In genomic region chr2:79393806-79394484, GRCh38 we compare ENCODE assay signal across 1 cellular context.
TF ChIP-seq lines count a peak whose summit lies in the region.

No MANE protein-coding gene starts in this region.

TF ChIP-seq in HepG2, 621 proteins besides CTCF, POLR2A, EP300 and RAD21 (continued from another document and continues in another):
- no peak for TF ChIP-seq ZNF639 (CRISPR knock-in tag; conservative IDR thresholded peaks at IDR 0.05)
- TF ChIP-seq SP1 (IDR thresholded peaks at IDR 0.05), result no peak
- no peak for TF ChIP-seq SP1 (CRISPR knock-in tag; IDR thresholded peaks at IDR 0.05)
- TF ChIP-seq CHD2 (IDR thresholded peaks at IDR 0.05; ENCODE audit: low read depth, low read length), result no peak
- TF ChIP-seq ZBTB7B (CRISPR knock-in tag; IDR thresholded peaks at IDR 0.05), result no peak
- TF ChIP-seq HNRNPH1 (optimal IDR thresholded peaks at IDR 0.05; ENCODE audit: low read depth, low read length), result no peak
- peak in 1 of 2 experiments; percentile 23; a peak in 1 of 4 replicates for TF ChIP-seq REST (IDR thresholded peaks at IDR 0.05; ENCODE audit: borderline replicate concordance in 1 of 2, low read depth in 1 of 2, low read length in 2 of 2)
- TF ChIP-seq NKX3-1 (CRISPR knock-in tag; IDR thresholded peaks at IDR 0.05), result no peak
- no peak for TF ChIP-seq ZNF580 (CRISPR knock-in tag; IDR thresholded peaks at IDR 0.05; ENCODE audit: borderline replicate concordance, low read depth)
- TF ChIP-seq IKZF1 (IDR thresholded peaks at IDR 0.05), result no peak
- no peak for TF ChIP-seq KMT2A (CRISPR knock-in tag; IDR thresholded peaks at IDR 0.05)
- no peak for TF ChIP-seq ZNF564 (CRISPR knock-in tag; IDR thresholded peaks at IDR 0.05)
- no peak; the same call in 1 of the 2 replicates for TF ChIP-seq ZNF574 (CRISPR knock-in tag; IDR thresholded peaks at IDR 0.05)
- TF ChIP-seq ZNF350 (CRISPR knock-in tag; IDR thresholded peaks at IDR 0.05; ENCODE audit: borderline replicate concordance, low read depth), result no peak
- TF ChIP-seq HOXA7 (CRISPR knock-in tag; IDR thresholded peaks at IDR 0.05), result no peak
- TF ChIP-seq HDAC2 (CRISPR knock-in tag; IDR thresholded peaks at IDR 0.05), result peak; percentile 42; the same call in 1 of the 2 replicates
- TF ChIP-seq TEAD3 (CRISPR knock-in tag; optimal IDR thresholded peaks at IDR 0.05; ENCODE audit: borderline replicate concordance), result peak; percentile 78
- no peak for TF ChIP-seq ZNF276 (CRISPR knock-in tag; IDR thresholded peaks at IDR 0.05; ENCODE audit: low read depth)
- no peak for TF ChIP-seq ZSCAN31 (CRISPR knock-in tag; IDR thresholded peaks at IDR 0.05; ENCODE audit: low read depth)
- no peak for TF ChIP-seq ZNF383 (CRISPR knock-in tag; IDR thresholded peaks at IDR 0.05; ENCODE audit: borderline replicate concordance)
- TF ChIP-seq ZNF75D (CRISPR knock-in tag; IDR thresholded peaks at IDR 0.05; ENCODE audit: borderline replicate concordance), result no peak
- no peak for TF ChIP-seq SYNCRIP (IDR thresholded peaks at IDR 0.05; ENCODE audit: insufficient read depth, low read depth, low read length)
- TF ChIP-seq BATF2 (CRISPR knock-in tag; IDR thresholded peaks at IDR 0.05), result no peak
- TF ChIP-seq PHF20 (CRISPR knock-in tag; IDR thresholded peaks at IDR 0.05), result no peak
- no peak for TF ChIP-seq ZNF768 (CRISPR knock-in tag; IDR thresholded peaks at IDR 0.05)
- no peak for TF ChIP-seq ETS1 (CRISPR knock-in tag; IDR thresholded peaks at IDR 0.05)
- TF ChIP-seq ARID4A (CRISPR knock-in tag; IDR thresholded peaks at IDR 0.05; ENCODE audit: borderline replicate concordance), result no peak
- peak; percentile 70 for TF ChIP-seq ZNF614 (CRISPR knock-in tag; IDR thresholded peaks at IDR 0.05; ENCODE audit: borderline replicate concordance)
- no peak for TF ChIP-seq ZBTB44 (CRISPR knock-in tag; IDR thresholded peaks at IDR 0.05)
- TF ChIP-seq ZNF784 (CRISPR knock-in tag; IDR thresholded peaks at IDR 0.05; ENCODE audit: borderline replicate concordance), result no peak
- TF ChIP-seq GMEB2 (CRISPR knock-in tag; IDR thresholded peaks at IDR 0.05; ENCODE audit: low read depth), result no peak
- 0 out of 2 replicates have a peak, but pooled peaks have one; percentile 31 for TF ChIP-seq MIER3 (CRISPR knock-in tag; IDR thresholded peaks at IDR 0.05; ENCODE audit: borderline replicate concordance)
